In the genomic region with DNA sequence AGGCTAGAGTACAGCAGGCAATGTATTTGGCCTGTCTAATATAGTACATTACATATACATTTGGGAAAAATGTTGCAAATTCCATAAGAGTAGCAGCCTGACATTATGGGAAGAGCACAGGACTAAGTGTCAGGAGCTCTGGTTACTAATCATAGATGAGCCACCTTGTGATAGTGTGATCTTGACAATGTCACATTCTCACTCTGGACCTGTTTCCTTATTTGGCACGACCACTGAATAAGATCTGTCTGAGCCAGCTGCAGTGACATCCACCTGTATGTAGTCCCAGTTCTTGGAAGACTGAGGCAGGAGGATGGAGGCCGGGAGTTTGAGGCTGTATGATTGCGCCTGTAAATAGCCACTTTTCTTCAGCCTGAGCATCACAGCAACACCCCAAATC, we compare ENCODE assay signal across 24 cellular contexts.
"Had no signal": no experiment of that assay in that cellular context is flagged by ENCODE, and none has a peak within 500 bp of the region (broad histone marks: within the 10 kb centered on the region; RNA-seq: fewer than 3 reads in every experiment).

No MANE protein-coding gene starts in this region.

- H3K27me3 ChIP-seq: pancreas, right lobe of liver, tibial nerve, uterus had no signal

- H3K4me1 ChIP-seq: prostate gland, uterus had no signal

- FAIRE-seq: pancreas had no signal

- H3K4me3 Mint-ChIP-seq: naive thymus-derived CD8-positive, alpha-beta T cell; nephron; neural crest cell; stimulated activated memory B cell treated with anti-CD40 and anti-IgM and Interleukin-4, amounts not matched to agents 10 μg/mL and 1 μg/mL and 100 μg/mL, for 72 hours; stimulated activated naive CD8-positive, alpha-beta T cell treated with anti-CD3 and anti-CD28 coated beads, Interleukin-15, amount 100 ng/mL, for 72 hours; type B pancreatic cell had no signal

- DNase-seq: islet precursor cell; lower lobe of right lung; mammary epithelial cell; mesenchymal stem cell; naive thymus-derived CD8-positive, alpha-beta T cell; nucleus accumbens; pancreas; posterior cingulate gyrus; retina; right lobe of liver; stimulated activated CD4-positive, alpha-beta T cell treated with anti-CD3 and anti-CD28 coated beads, Interleukin-1b, Interleukin-23, amount 100 ng/mL, for 48 hours; stimulated activated CD4-positive, alpha-beta T cell treated with anti-CD3 and anti-CD28 coated beads, Interleukin-2, amount 100 ng/mL, for 48 hours; stimulated activated CD4-positive, alpha-beta T cell treated with anti-CD3 and anti-CD28 coated beads, Interleukin-4, amount 100 ng/mL, for 4 hours; stimulated activated CD8-positive, alpha-beta memory T cell treated with anti-CD3 and anti-CD28 coated beads, Interleukin-4, amount 100 ng/mL, for 48 hours; stimulated activated naive CD4-positive, alpha-beta T cell treated with Interleukin-2 at 50 U/mL for 16 hours; stimulated activated naive CD8-positive, alpha-beta T cell treated with anti-CD3 and anti-CD28 coated beads, Interleukin-15, amount 100 ng/mL, for 72 hours; uterus had no signal

- H3K27ac Mint-ChIP-seq: naive thymus-derived CD8-positive, alpha-beta T cell; nephron; stimulated activated memory B cell treated with anti-CD40 and anti-IgM and Interleukin-4, amounts not matched to agents 10 μg/mL and 1 μg/mL and 100 μg/mL, for 72 hours; stimulated activated naive CD8-positive, alpha-beta T cell treated with anti-CD3 and anti-CD28 coated beads, Interleukin-15, amount 100 ng/mL, for 72 hours; type B pancreatic cell had no signal

- H3K9me3 ChIP-seq: lower lobe of right lung, pancreas, prostate gland, right lobe of liver, uterus had no signal

- H3K9me3 Mint-ChIP-seq: neural crest cell, type B pancreatic cell had no signal

- ATAC-seq: lower lobe of right lung; naive thymus-derived CD8-positive, alpha-beta T cell; pancreas; right lobe of liver; stimulated activated memory B cell treated with anti-CD40 and anti-IgM and Interleukin-4, amounts not matched to agents 10 μg/mL and 1 μg/mL and 100 μg/mL, for 72 hours; stimulated activated naive CD8-positive, alpha-beta T cell treated with anti-CD3 and anti-CD28 coated beads, Interleukin-15, amount 100 ng/mL, for 72 hours had no signal

- H3K36me3 Mint-ChIP-seq: type B pancreatic cell had no signal

- H3K27ac ChIP-seq: lower lobe of right lung, pancreas, prostate gland, right lobe of liver, tibial nerve, uterus had no signal

- H3K36me3 ChIP-seq: lower lobe of right lung, pancreas, prostate gland, right lobe of liver, tibial nerve, uterus had no signal

- H3K27me3 Mint-ChIP-seq: naive thymus-derived CD8-positive, alpha-beta T cell; stimulated activated memory B cell treated with anti-CD40 and anti-IgM and Interleukin-4, amounts not matched to agents 10 μg/mL and 1 μg/mL and 100 μg/mL, for 72 hours; type B pancreatic cell had no signal

- H3K4me3 ChIP-seq: lower lobe of right lung, pancreas, prostate gland, right lobe of liver, smooth muscle cell, tibial nerve, uterus had no signal

- H3K4me2 ChIP-seq: smooth muscle cell had no signal
